ENCODE assay signal across 8 cellular contexts in genomic region chr2:164388511-164388910, GRCh38.
DNase-seq lines count a peak whose midpoint lies in the region; ATAC-seq, FAIRE-seq and TF ChIP-seq lines count a peak whose summit lies in the region.

No MANE protein-coding gene starts in this region.

- no peaks in the 10 kb centered on the region for H3K36me3 Mint-ChIP-seq in activated CD8-positive, alpha-beta T cell treated with anti-CD3 and anti-CD28 coated beads for 36 hours (ENCODE audit: low read depth)

- no peak overlapping the region for H3K27ac Mint-ChIP-seq in activated CD8-positive, alpha-beta T cell treated with anti-CD3 and anti-CD28 coated beads for 36 hours

- no peaks in the 10 kb centered on the region for H3K79me2 ChIP-seq in GM12878 (ENCODE audit: control insufficient read depth, insufficient read depth, low read length)

- H3K36me3 ChIP-seq in GM12878 (ENCODE audit: control insufficient read depth in 2 of 2, insufficient read depth in 2 of 2, low read length in 1 of 2), result no peaks in the 10 kb centered on the region
- H3K36me3 ChIP-seq in mucosa of descending colon (ENCODE audit: low read depth), result no peaks in the 10 kb centered on the region

- POLR2A ChIA-PET in GM12878 (lab: Charles Lee), result no interaction called here
- POLR2A ChIA-PET in GM10248 (lab: Yijun Ruan, JAX), result interaction anchor here (0.8 kb wide), 1 partner anchor 9 kb away, joined by 4 read pairs; no protein-coding TSS in a partner anchor
- POLR2A ChIA-PET in activated CD8-positive, alpha-beta T cell treated with anti-CD3 and anti-CD28 coated beads for 36 hours (lab: Charles Lee), result no interaction called here

- TF ChIP-seq CTCF in GM12878 (IDR thresholded peaks at IDR 0.05 in 2 of 3, conservative IDR thresholded peaks at IDR 0.05 in 1 of 3; ENCODE audit: control insufficient read depth in 2 of 3, extremely low read depth in 1 of 3, insufficient read depth in 1 of 3, low read depth in 3 of 3, low read length in 3 of 3), result no peak
- TF ChIP-seq CTCF in GM10248 (IDR thresholded peaks at IDR 0.05; ENCODE audit: control extremely low read depth, extremely low read depth, low read depth, missing control alignments), result no peak
- no peak for TF ChIP-seq CTCF in mucosa of descending colon (IDR thresholded peaks at IDR 0.05)
- no peak for TF ChIP-seq CTCF in activated CD8-positive, alpha-beta T cell treated with anti-CD3 and anti-CD28 coated beads for 36 hours (IDR thresholded peaks at IDR 0.05)

- RAD21 ChIA-PET in GM12878 (lab: Charles Lee; ENCODE audit: unreplicated experiment), result no interaction called here

- H3K9me3 ChIP-seq in GM12878 (replicated peaks; ENCODE audit: control insufficient read depth, insufficient read depth, low read length), result no peaks in the 10 kb centered on the region
- no peaks in the 10 kb centered on the region for H3K9me3 ChIP-seq in mucosa of descending colon

- no peak overlapping the region for H3K4me3 ChIP-seq in GM12878
- H3K4me3 ChIP-seq in mucosa of descending colon, result no peak overlapping the region

- FAIRE-seq in GM12878 (lab: Jason Lieb, UNC), result no peak

- SMC1A ChIA-PET in GM12878 (lab: Charles Lee; ENCODE audit: uncharacterized antibody, unreplicated experiment), result no interaction called here

- H2AFZ ChIP-seq in GM12878 (ENCODE audit: control insufficient read depth, low read depth, low read length), result no peak overlapping the region

- H3K27me3 ChIP-seq in GM12878 (replicated peaks in 1 of 2; ENCODE audit: control insufficient read depth in 2 of 2, insufficient read depth in 2 of 2, low read length in 1 of 2), result no peaks in the 10 kb centered on the region; a peak in 1 of 4 replicates

- 4% methylated on average over 2 of the region's 2 CpGs for WGBS in GM12878 (ENCODE audit: insufficient coverage, insufficient replicate concordance, low lambda C conversion rate, missing lambda C conversion rate)

- ATAC-seq in GM19324 (IDR thresholded peaks at IDR 0.05; ENCODE audit: low FRiP score, unreplicated experiment) (peak; percentile 41), HG03280 (IDR thresholded peaks at IDR 0.05; ENCODE audit: unreplicated experiment) (peak; percentile 74), GM12878 (peak; percentile 59; the same call in 2 of the 3 replicates), mucosa of descending colon (no peak)
- no peak for ATAC-seq in activated CD8-positive, alpha-beta T cell treated with anti-CD3 and anti-CD28 coated beads for 36 hours

- H3K9ac ChIP-seq in GM12878 (ENCODE audit: control insufficient read depth, insufficient read depth, low read length), result no peak overlapping the region

- H3K4me2 ChIP-seq in GM12878 (ENCODE audit: control insufficient read depth, insufficient read depth), result no peak overlapping the region

- H3K9me3 Mint-ChIP-seq in activated CD8-positive, alpha-beta T cell treated with anti-CD3 and anti-CD28 coated beads for 36 hours, result peaks cover 2% of the 10 kb centered on the region

- H3K27me3 Mint-ChIP-seq in activated CD8-positive, alpha-beta T cell treated with anti-CD3 and anti-CD28 coated beads for 36 hours, result no peaks in the 10 kb centered on the region

- TF ChIP-seq POLR2A in GM12878 (IDR thresholded peaks at IDR 0.05; ENCODE audit: low read depth, low read length), result no peak

- in situ Hi-C loops in GM12878 (cut with MboI), result no loop called here

- CTCF ChIA-PET in GM12878 (lab: Yijun Ruan, JAX), result no interaction called here
- CTCF ChIA-PET in GM10248 (lab: Yijun Ruan, JAX), result interaction anchor here (1.0 kb wide), 1 partner anchor 9 kb away, joined by 4 read pairs; no protein-coding TSS in a partner anchor
- CTCF ChIA-PET in activated CD8-positive, alpha-beta T cell treated with anti-CD3 and anti-CD28 coated beads for 36 hours (lab: Charles Lee), result interaction anchor here (0.6 kb wide), 1 partner anchor 815 kb away, joined by 5 read pairs; the partner anchor contains the start of gene SCN3A

- TF ChIP-seq EP300 in GM12878 (IDR thresholded peaks at IDR 0.05; ENCODE audit: borderline replicate concordance in 1 of 2, control insufficient read depth in 1 of 2, low read depth in 2 of 2, low read length in 2 of 2), result no peak

- TF ChIP-seq RAD21 in GM12878 (IDR thresholded peaks at IDR 0.05; ENCODE audit: insufficient read depth, low read depth, low read length), result no peak

- no peaks in the 10 kb centered on the region for H4K20me1 ChIP-seq in GM12878 (ENCODE audit: control insufficient read depth, insufficient read depth)

- DNase-seq in GM12878 (ENCODE audit: low read depth, low spot score) (peak; percentile 3), putamen (ENCODE audit: low spot score) (peak; percentile 45), SK-N-DZ (ENCODE audit: low spot score) (no peak), GM10248 (ENCODE audit: extremely low spot score) (no peak), mucosa of descending colon (no peak)
- DNase-seq in activated CD8-positive, alpha-beta T cell treated with anti-CD3 and anti-CD28 coated beads for 36 hours, result no peak

- H3K4me1 ChIP-seq in GM12878 (ENCODE audit: control insufficient read depth, insufficient read depth, low read length), result no peaks in the 10 kb centered on the region
- no peaks in the 10 kb centered on the region for H3K4me1 ChIP-seq in mucosa of descending colon (ENCODE audit: low read depth)

- no peak overlapping the region for H3K27ac ChIP-seq in GM12878 (ENCODE audit: control insufficient read depth, insufficient read depth)

- intact Hi-C loops in GM12878 (cut with micrococcal nuclease; ENCODE audit: unreplicated experiment), result no loop called here
- intact Hi-C loops in mucosa of descending colon (cut with DNase I, micrococcal nuclease), result no loop called here
- intact Hi-C loops in activated CD8-positive, alpha-beta T cell treated with anti-CD3 and anti-CD28 coated beads for 36 hours (cut with micrococcal nuclease), result no loop called here

- BruUV-seq in GM12878 (replicated peaks; lab: Mats Ljungman, UMichigan), result no TSS peak

- H3K4me3 Mint-ChIP-seq in activated CD8-positive, alpha-beta T cell treated with anti-CD3 and anti-CD28 coated beads for 36 hours, result no peak overlapping the region

- no peaks in the 10 kb centered on the region for H3K4me1 Mint-ChIP-seq in activated CD8-positive, alpha-beta T cell treated with anti-CD3 and anti-CD28 coated beads for 36 hours (ENCODE audit: low read depth)

TF ChIP-seq in GM12878, 131 proteins besides CTCF, POLR2A, EP300 and RAD21:
- TF ChIP-seq MLLT1 (IDR thresholded peaks at IDR 0.05) (no peak), BHLHE40 (IDR thresholded peaks at IDR 0.05; ENCODE audit: borderline replicate concordance in 1 of 2, low read depth in 2 of 2, low read length in 1 of 2) (no peak), POLR2AphosphoS2 (IDR thresholded peaks at IDR 0.05; ENCODE audit: low read depth, low read length) (no peak)

Comparison
In these comparisons a context has a peak if more than half of its experiments do, and no peak if none do; other contexts are left out.
1. ATAC-seq: peak in GM19324 (single experiment), HG03280 (single experiment) and GM12878 (single experiment); none in mucosa of descending colon (single experiment) and activated CD8-positive, alpha-beta T cell treated with anti-CD3 and anti-CD28 coated beads for 36 hours (single experiment).
2. DNase-seq: peak in GM12878 (single experiment) and putamen (single experiment); none in SK-N-DZ (single experiment), GM10248 (single experiment), mucosa of descending colon (0 of 3) and activated CD8-positive, alpha-beta T cell treated with anti-CD3 and anti-CD28 coated beads for 36 hours (single experiment).